Comparison of ENCODE assay signal across 8 cellular contexts in the genomic region with DNA sequence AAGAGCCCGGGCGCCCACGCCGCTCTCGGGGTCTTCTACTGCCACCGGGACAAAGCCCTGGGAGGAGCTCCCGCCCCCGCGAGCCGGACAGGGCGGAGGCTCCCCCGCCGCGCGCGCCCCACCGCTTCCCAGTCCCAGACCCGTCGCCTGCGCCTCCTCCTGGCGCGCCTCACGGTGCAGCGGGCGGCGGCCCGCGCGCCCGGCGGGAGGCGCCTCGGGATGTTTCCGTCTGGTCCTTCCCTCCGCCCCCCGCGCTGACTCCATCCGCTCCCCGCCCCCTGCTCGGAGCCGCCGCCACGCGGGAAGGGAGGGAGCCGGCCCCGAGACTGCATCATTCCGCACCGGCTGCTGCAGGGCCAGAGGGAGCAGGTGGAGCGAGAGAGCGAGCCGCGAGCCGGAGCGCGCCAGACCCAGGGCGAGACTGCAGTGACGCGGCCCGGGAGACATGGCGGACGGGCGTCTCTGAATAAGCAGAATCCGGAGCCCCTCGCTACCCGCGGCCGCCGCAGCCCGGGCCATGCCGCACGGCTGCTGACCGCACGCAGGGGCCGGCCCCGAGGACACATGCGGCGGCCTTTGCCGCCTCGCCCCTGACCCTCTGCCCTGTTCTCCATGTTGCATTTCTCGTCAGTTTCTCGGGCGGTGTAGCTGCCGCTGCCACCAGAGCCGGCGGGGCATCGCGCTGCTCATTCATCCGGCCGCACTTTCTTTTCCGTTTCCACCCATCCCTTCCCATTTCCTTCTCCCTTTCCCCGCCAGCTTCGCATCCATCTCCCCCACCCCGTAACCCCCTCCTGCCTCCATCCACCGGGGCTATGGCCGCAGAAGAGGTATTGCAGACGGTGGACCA. TPM values are rescaled to one million over a fixed set of nuclear protein-coding genes. Genes with fewer than 3 reads are reported as not detected.
DNase-seq lines count a peak whose midpoint lies in the region; ATAC-seq and TF ChIP-seq lines count a peak whose summit lies in the region.

A gene (plus strand): TSS at position 331 of the 850 bp plus-strand sequence. CDS start 485 bp downstream, at position 816.

- TF ChIP-seq CTCF in AG09309 (IDR thresholded peaks at IDR 0.05; ENCODE audit: control insufficient read depth, insufficient read depth, low read depth, low read length, missing control alignments) = peak; percentile 13

- DNase-seq in AG09309 (ENCODE audit: low read depth) (peak; percentile 44), NCI-H345 treated with DMSO at 0.1 percent for 48 hours (lab: John Stamatoyannopoulos, UW; ENCODE audit: unreplicated experiment) (peak; percentile 46), cerebellum (ENCODE audit: low spot score) (peak; percentile 88), kidney glomerular epithelial cell (lab: John Stamatoyannopoulos, UW) (peak; percentile 67)
- DNase-seq in activated CD4-positive, alpha-beta T cell treated with anti-CD3 and anti-CD28 coated beads for 24 hours (ENCODE audit: low read depth in 2 of 2) = peak; percentile 62 to 76
- peak; percentile 29 to 50 for DNase-seq in stimulated activated CD4-positive, alpha-beta T cell treated with anti-CD3 and anti-CD28 coated beads, Interleukin-1b, Interleukin-23, amount 100 ng/mL, for 1 hour (ENCODE audit: low read depth in 2 of 2)

- H3K4me3 ChIP-seq in AG09309 (ENCODE audit: control insufficient read depth, low read depth, low read length) = peak within 1 kb of the TSS; percentile 89

- peak; percentile 73 for ATAC-seq in GM18873 (IDR thresholded peaks at IDR 0.05; ENCODE audit: low FRiP score, unreplicated experiment)
- peak; percentile 82 for ATAC-seq in HG03135 (IDR thresholded peaks at IDR 0.05; ENCODE audit: unreplicated experiment)

RNA-seq across cellular contexts. Expression of the gene that starts here (rescaled TPM):
- total RNA-seq in cerebellum = 124 TPM

Comparison
In these comparisons a context has a peak if more than half of its experiments do, and no peak if none do; other contexts are left out.
1. Peak in every context shown above with its lines: DNase-seq, ATAC-seq and H3K4me3 ChIP-seq.